In the genomic region with DNA sequence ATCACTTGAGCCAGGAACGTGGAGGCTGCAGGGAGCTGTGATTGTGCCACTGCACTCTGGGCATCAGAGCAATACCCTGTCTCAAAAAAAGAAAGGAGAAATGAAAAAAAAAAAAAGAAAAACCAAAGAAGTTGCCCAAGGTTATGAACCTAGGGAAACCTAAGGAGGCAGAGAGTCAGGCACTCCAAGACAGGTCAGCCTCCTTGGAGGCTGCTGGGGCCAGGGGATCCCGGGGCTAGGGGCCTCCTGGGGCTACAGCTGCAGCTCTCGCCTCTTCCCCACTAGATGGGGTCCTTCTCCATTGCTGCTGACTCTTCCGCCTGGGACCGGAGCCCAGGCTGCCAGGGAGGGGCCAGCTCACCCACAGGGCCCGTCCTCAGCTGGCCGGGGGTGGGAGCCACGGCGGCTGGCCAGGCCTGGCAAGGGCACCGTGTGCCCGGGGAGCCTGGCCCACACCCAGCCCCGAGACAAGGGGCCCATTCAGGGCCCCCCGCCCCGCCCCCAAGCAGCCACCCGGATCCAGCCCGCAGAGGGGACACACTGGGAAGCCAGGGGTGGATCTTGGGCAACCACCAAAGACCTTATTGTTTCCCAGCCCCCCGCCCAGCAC, we compare ENCODE assay signal across 8 cellular contexts. TPM values are rescaled to one million over a fixed set of nuclear protein-coding genes. Genes with fewer than 3 reads are reported as not detected.
A peak's percentile ranks its signal among the peaks of the same experiment; 100 is the strongest.
DNase-seq lines count a peak whose midpoint lies in the region; ATAC-seq, FAIRE-seq and TF ChIP-seq lines count a peak whose summit lies in the region.

No MANE protein-coding gene starts in this region.

- TF ChIP-seq POLR2A in A549 (IDR thresholded peaks at IDR 0.05; ENCODE audit: low read length): no peak

- peak; percentile 42 to 50; a peak in 3 of 5 replicates for TF ChIP-seq RAD21 in A549 (conservative IDR thresholded peaks at IDR 0.05 in 1 of 2, IDR thresholded peaks at IDR 0.05 in 1 of 2)

- H3K4me3 ChIP-seq in A549: no peak overlapping the region
- H3K4me3 ChIP-seq in dorsolateral prefrontal cortex: peak overlapping the region in 52 of 59 donors; percentile 50 to 95 (median 71)
- no peak overlapping the region for H3K4me3 ChIP-seq in lower lobe of right lung
- H3K4me3 ChIP-seq in effector memory CD4-positive, alpha-beta T cell (ENCODE audit: insufficient read depth, low read depth, low read length, poor library complexity, severe bottlenecking): no peak overlapping the region

- CTCF ChIA-PET in A549 (lab: Yijun Ruan, JAX): interaction anchor here (0.6 to 11.9 kb wide), 18 partner anchors 9 to 386 kb away, joined by 3 to 273 read pairs (median 3); a partner anchor contains a TSS

- intact Hi-C loops in dorsolateral prefrontal cortex (cut with DNase I) (loop anchor here (1.0 to 10.0 kb wide), 6 partner anchors 13 to 389 kb away; a partner anchor contains a TSS), lower lobe of right lung (cut with DNase I) (no loop called here)

- TF ChIP-seq EP300 in A549 (IDR thresholded peaks at IDR 0.05): no peak

- 53% methylated on average over 8 of the region's 17 CpGs for WGBS in A549 (ENCODE audit: missing lambda C conversion rate)

- no peak for FAIRE-seq in A549 (lab: Jason Lieb, UNC)

- peaks cover 5% of the 10 kb centered on the region; the same call in 2 of the 3 replicates for H3K4me1 ChIP-seq in A549
- peaks cover 23% of the 10 kb centered on the region for H3K4me1 ChIP-seq in lower lobe of right lung
- H3K4me1 ChIP-seq in effector memory CD4-positive, alpha-beta T cell (ENCODE audit: control insufficient read depth, insufficient read depth, low read length, poor library complexity, severe bottlenecking): peaks cover 6% of the 10 kb centered on the region

- ATAC-seq in A549 (peak; percentile 70 to 87), lower lobe of right lung (peak; percentile 85 to 86)

- no peaks in the 10 kb centered on the region for H3K27me3 ChIP-seq in dorsolateral prefrontal cortex
- H3K27me3 ChIP-seq in lower lobe of right lung (ENCODE audit: low read depth): no peaks in the 10 kb centered on the region
- no peaks in the 10 kb centered on the region for H3K27me3 ChIP-seq in effector memory CD4-positive, alpha-beta T cell (replicated peaks; ENCODE audit: control insufficient read depth, insufficient read depth, low read length, poor library complexity, severe bottlenecking)

- POLR2A ChIA-PET in A549 (lab: Yijun Ruan, JAX): interaction anchor here (0.8 to 1.0 kb wide), 2 partner anchors 14 to 37 kb away, joined by 3 to 6 read pairs; a partner anchor contains a TSS

- peaks cover 42% of the 10 kb centered on the region for H3K36me3 ChIP-seq in lower lobe of right lung
- H3K36me3 ChIP-seq in effector memory CD4-positive, alpha-beta T cell (ENCODE audit: control insufficient read depth, insufficient read depth, low read length): peaks cover 56% of the 10 kb centered on the region

- DNase-seq in A549 (ENCODE audit: low read depth in 1 of 2, low spot score in 1 of 2) (peak; percentile 58 to 65), GM20000 (ENCODE audit: low spot score) (peak; percentile 61), NCI-H748 treated with DMSO at 0.1 percent for 48 hours (lab: John Stamatoyannopoulos, UW) (peak; percentile 38), dorsolateral prefrontal cortex (peak; percentile 39 to 94 (median 90)), lower lobe of right lung (peak; percentile 80), T-helper 9 cell (no peak)
- DNase-seq in activated CD4-positive, CD25-positive, alpha-beta regulatory T cell (lab: John Stamatoyannopoulos, UW): no peak
- no peak for DNase-seq in effector memory CD4-positive, alpha-beta T cell

- TF ChIP-seq CTCF in A549 (IDR thresholded peaks at IDR 0.05) (peak; percentile 43), GM20000 (IDR thresholded peaks at IDR 0.05; ENCODE audit: extremely low read depth, missing control alignments) (no peak), dorsolateral prefrontal cortex (IDR thresholded peaks at IDR 0.05 in 54 of 56, conservative IDR thresholded peaks at IDR 0.05 in 2 of 56; ENCODE audit: low read depth in 1 of 56, partially characterized antibody in 56 of 56) (peak; percentile 46 to 94 (median 84)), lower lobe of right lung (IDR thresholded peaks at IDR 0.05) (peak; percentile 75)

- peak overlapping the region in 1 of 2 experiments; percentile 58; a peak in 3 of 6 replicates for H3K27ac ChIP-seq in A549
- peak overlapping the region in 57 of 59 donors; percentile 70 to 100 (median 97) for H3K27ac ChIP-seq in dorsolateral prefrontal cortex
- peak overlapping the region; percentile 31 for H3K27ac ChIP-seq in lower lobe of right lung
- H3K27ac ChIP-seq in effector memory CD4-positive, alpha-beta T cell (ENCODE audit: insufficient read depth, low read length, poor library complexity, severe bottlenecking): no peak overlapping the region

- H3K9me3 ChIP-seq in A549 (no peaks in the 10 kb centered on the region), lower lobe of right lung (no peaks in the 10 kb centered on the region)
- H3K9me3 ChIP-seq in effector memory CD4-positive, alpha-beta T cell (ENCODE audit: control insufficient read depth, low read length): no peaks in the 10 kb centered on the region

- H3K4me2 ChIP-seq in A549: peak overlapping the region; percentile 38; the same call in 2 of the 3 replicates

TF ChIP-seq in A549, 52 proteins besides CTCF, POLR2A, EP300 and RAD21:
- no peak for TF ChIP-seq FOXS1 (CRISPR knock-in tag; IDR thresholded peaks at IDR 0.05)
- peak; percentile 33; the same call in 1 of the 3 replicates for TF ChIP-seq SMC3 (IDR thresholded peaks at IDR 0.05)
- TF ChIP-seq FOSB (CRISPR knock-in tag; IDR thresholded peaks at IDR 0.05): no peak
- TF ChIP-seq, protein P1, sequence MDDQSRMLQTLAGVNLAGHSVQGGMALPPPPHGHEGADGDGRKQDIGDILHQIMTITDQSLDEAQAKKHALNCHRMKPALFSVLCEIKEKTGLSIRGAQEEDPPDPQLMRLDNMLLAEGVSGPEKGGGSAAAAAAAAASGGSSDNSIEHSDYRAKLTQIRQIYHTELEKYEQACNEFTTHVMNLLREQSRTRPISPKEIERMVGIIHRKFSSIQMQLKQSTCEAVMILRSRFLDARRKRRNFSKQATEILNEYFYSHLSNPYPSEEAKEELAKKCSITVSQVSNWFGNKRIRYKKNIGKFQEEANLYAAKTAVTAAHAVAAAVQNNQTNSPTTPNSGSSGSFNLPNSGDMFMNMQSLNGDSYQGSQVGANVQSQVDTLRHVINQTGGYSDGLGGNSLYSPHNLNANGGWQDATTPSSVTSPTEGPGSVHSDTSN (IDR thresholded peaks at IDR 0.05): 0 out of 2 replicates have a peak, but pooled peaks have one; percentile 34

RNA-seq across cellular contexts. Expression of a gene that starts 1.7 kb away (rescaled TPM):
- polyA plus RNA-seq in A549 (2011; rRNA removed) (0.17 and 0.40 TPM in 2 replicates), A549 (2017; fragmentation: RNase III; extraction: RNeasy Plus Mini Kit Qiagen cat#74134 plus additional on column Dnase treatment) (0.33 to 0.39 TPM (median 0.34 TPM) in 3 replicates)
- 0.49 and 0.54 TPM in 2 replicates for polyA plus RNA-seq in A549 (2012; cell fraction: cytosol; rRNA removed)
- 0.62 and 0.92 TPM in 2 replicates for polyA plus RNA-seq in A549 (2012; cell fraction: nucleus; rRNA removed)
- polyA minus RNA-seq in A549 (2011; rRNA and poly(A)+ RNA removed): not detected in 2 replicates
- total RNA-seq in dorsolateral prefrontal cortex (10 to 100 TPM in 34 of 120 experiments, 1 to 10 TPM in 85, not detected in 1; 1.4 to 43.4 (median 7.0) TPM), lower lobe of right lung (1.7 TPM)

RNA-seq across cellular contexts. Expression of a gene that starts 13.2 kb away (rescaled TPM):
- polyA plus RNA-seq in A549 (2011; rRNA removed) (6.2 and 7.9 TPM in 2 replicates), A549 (2017; fragmentation: RNase III; extraction: RNeasy Plus Mini Kit Qiagen cat#74134 plus additional on column Dnase treatment) (20.7 to 28.9 TPM (median 28.3 TPM) in 3 replicates)
- polyA plus RNA-seq in A549 (2012; cell fraction: cytosol; rRNA removed): 15.5 and 22.6 TPM in 2 replicates
- polyA plus RNA-seq in A549 (2012; cell fraction: nucleus; rRNA removed): 26.1 and 31.1 TPM in 2 replicates
- polyA minus RNA-seq in A549 (2011; rRNA and poly(A)+ RNA removed): 6.5 and 8.2 TPM in 2 replicates
- total RNA-seq in dorsolateral prefrontal cortex (100 to 1,000 TPM; 142 to 595 (median 270) TPM), lower lobe of right lung (53.6 TPM)

RNA-seq across cellular contexts. Expression of a gene that starts 17.9 kb away (rescaled TPM):
- polyA plus RNA-seq in A549 (2011; rRNA removed) (0.32 and 0.47 TPM in 2 replicates), A549 (2017; fragmentation: RNase III; extraction: RNeasy Plus Mini Kit Qiagen cat#74134 plus additional on column Dnase treatment) (1.5 to 3.7 TPM (median 3.1 TPM) in 3 replicates)
- 0.70 and 0.96 TPM in 2 replicates for polyA plus RNA-seq in A549 (2012; cell fraction: cytosol; rRNA removed)
- polyA plus RNA-seq in A549 (2012; cell fraction: nucleus; rRNA removed): 1.6 and 1.9 TPM in 2 replicates
- polyA minus RNA-seq in A549 (2011; rRNA and poly(A)+ RNA removed): 0.12 and 0.24 TPM in 2 replicates
- total RNA-seq in dorsolateral prefrontal cortex (10 to 100 TPM; 19.9 to 89.5 (median 61.4) TPM), lower lobe of right lung (1.1 TPM)

RNA-seq across cellular contexts. Expression of a gene that starts 29.5 kb away (rescaled TPM):
- polyA plus RNA-seq in A549 (2011; rRNA removed): 15.2 and 15.7 TPM in 2 replicates
- 66.3 and 69.9 TPM in 2 replicates for polyA plus RNA-seq in A549 (2012; cell fraction: cytosol; rRNA removed)
- polyA plus RNA-seq in A549 (2012; cell fraction: nucleus; rRNA removed): 103 and 122 TPM in 2 replicates
- 29.9 to 33.0 TPM (median 31.6 TPM) in 3 replicates for polyA plus RNA-seq in A549 (2017; fragmentation: RNase III; extraction: RNeasy Plus Mini Kit Qiagen cat#74134 plus additional on column Dnase treatment)
- polyA minus RNA-seq in A549 (2011; rRNA and poly(A)+ RNA removed): 9.5 and 10.7 TPM in 2 replicates
- 10 to 100 TPM in 117 of 120 experiments, 1 to 10 TPM in 3; 6.8 to 26.4 (median 17.4) TPM for total RNA-seq in dorsolateral prefrontal cortex
- total RNA-seq in lower lobe of right lung: 24.5 TPM

RNA-seq across cellular contexts. Expression of a gene that starts 36.2 kb away (rescaled TPM):
- 10.0 and 13.1 TPM in 2 replicates for polyA plus RNA-seq in A549 (2011; rRNA removed)
- 19.7 and 25.3 TPM in 2 replicates for polyA plus RNA-seq in A549 (2012; cell fraction: cytosol; rRNA removed)
- polyA plus RNA-seq in A549 (2012; cell fraction: nucleus; rRNA removed): 30.0 and 34.0 TPM in 2 replicates
- polyA plus RNA-seq in A549 (2017; fragmentation: RNase III; extraction: RNeasy Plus Mini Kit Qiagen cat#74134 plus additional on column Dnase treatment): 36.7 to 38.4 TPM (median 38.2 TPM) in 3 replicates
- polyA minus RNA-seq in A549 (2011; rRNA and poly(A)+ RNA removed): 22.3 and 25.4 TPM in 2 replicates
- total RNA-seq in dorsolateral prefrontal cortex: 10 to 100 TPM; 29.2 to 57.4 (median 39.6) TPM
- total RNA-seq in lower lobe of right lung: 36.3 TPM

Comparison
In these comparisons a context has a peak if more than half of its experiments do, and no peak if none do; other contexts are left out.
1. DNase-seq: peak in A549 (2 of 2), GM20000 (single experiment), NCI-H748 treated with DMSO at 0.1 percent for 48 hours (single experiment), dorsolateral prefrontal cortex (10 of 10) and lower lobe of right lung (single experiment); none in T-helper 9 cell (single experiment), activated CD4-positive, CD25-positive, alpha-beta regulatory T cell (0 of 4) and effector memory CD4-positive, alpha-beta T cell (0 of 3).
2. H3K4me3 ChIP-seq: peak in dorsolateral prefrontal cortex (52 of 59); none in A549 (single experiment), lower lobe of right lung (single experiment) and effector memory CD4-positive, alpha-beta T cell (single experiment).
3. RNA of a gene that starts 17.9 kb away (total RNA-seq): 19.9 to 89.5 TPM in dorsolateral prefrontal cortex; 1.1 TPM in lower lobe of right lung (single experiment); every median in the first group is over 10 times any median in the second.